Comparison of ENCODE assay signal across 18 cellular contexts in genomic region chr11:119359365-119360229, GRCh38. TPM values are rescaled to one million over a fixed set of nuclear protein-coding genes. Genes with fewer than 3 reads are reported as not detected.
DNase-seq lines count a peak whose midpoint lies in the region; ATAC-seq and TF ChIP-seq lines count a peak whose summit lies in the region.
"Had no signal": no experiment of that assay in that cellular context is flagged by ENCODE, and none has a peak within 500 bp of the region (broad histone marks: within the 10 kb centered on the region; RNA-seq: fewer than 3 reads in every experiment).

No MANE protein-coding gene starts in this region.

- ATAC-seq in IMR-90 (ENCODE audit: low read depth) (no peak), heart left ventricle (no peak)
- ATAC-seq: activated naive CD4-positive, alpha-beta T cell treated with anti-CD3 and anti-CD28 coated beads, Interleukin-2, amount 50 U/mL, for 72 hours; CD8-positive, alpha-beta T cell; K562; stimulated activated naive CD8-positive, alpha-beta T cell treated with anti-CD3 and anti-CD28 coated beads, Interleukin-15, Interleukin-2, amounts not matched to agents 100 U/mL and 50 U/mL, for 24 hours had no signal

- H3K9me1 ChIP-seq in IMR-90 (ENCODE audit: insufficient read depth, low read length): peaks cover 22% of the 10 kb centered on the region

- H3K56ac ChIP-seq in IMR-90 (ENCODE audit: extremely low read depth, insufficient read depth, low read length): no peak overlapping the region

- H3K4ac ChIP-seq in IMR-90 (ENCODE audit: low read depth, low read length): no peak overlapping the region

- no peak overlapping the region for H3K23ac ChIP-seq in IMR-90 (ENCODE audit: low read depth, low read length)

- WGBS in IMR-90 (ENCODE audit: extremely low coverage in 2 of 2, insufficient read length in 1 of 2), 2 experiments: 94% methylated on average over 5 of the region's 10 CpGs; no CpG with 5 or more reads in 1 of the 2 experiments
- 57 to 68% (median 61%) methylated on average over 10 of the region's 10 CpGs for WGBS in heart left ventricle, 4 donors

- no peak overlapping the region for H2BK5ac ChIP-seq in IMR-90 (ENCODE audit: low read depth, low read length, poor library complexity, severe bottlenecking)

- H3K9me2 ChIP-seq in OCI-LY7 (ENCODE audit: insufficient read depth, low read length): no peaks in the 10 kb centered on the region

- no peak overlapping the region for H3K18ac ChIP-seq in IMR-90 (ENCODE audit: low read depth, low read length)

- no peak overlapping the region for H2BK15ac ChIP-seq in IMR-90 (ENCODE audit: low read depth, low read length)

- H3K27me3 Mint-ChIP-seq in CD4-positive, alpha-beta memory T cell: peaks cover 4 to 15% of the 10 kb centered on the region in 2 donors

- TF ChIP-seq POLR2A in IMR-90 (IDR thresholded peaks at IDR 0.05; ENCODE audit: low read depth, low read length): no peak
- no peak for TF ChIP-seq POLR2A in heart left ventricle (IDR thresholded peaks at IDR 0.05)

- H3K4me3 ChIP-seq in IMR-90 (ENCODE audit: insufficient read depth, low read depth, low read length) (no peak overlapping the region), OCI-LY7 (ENCODE audit: low read depth, low read length, poor library complexity, severe bottlenecking) (peak overlapping the region; percentile 13), heart left ventricle (no peak overlapping the region), skeletal muscle tissue (ENCODE audit: low read length in 3 of 3) (no peak overlapping the region)
- H3K4me3 ChIP-seq in CD4-positive, alpha-beta memory T cell (ENCODE audit: low read length in 2 of 2): no peak overlapping the region
- H3K4me3 ChIP-seq: K562, SK-N-MC had no signal

- H2AK5ac ChIP-seq in IMR-90 (ENCODE audit: low read depth, low read length): peak overlapping the region; percentile 48

- dilution Hi-C loops in IMR-90 (cut with HindIII; ENCODE audit: low sequenced_read_pairs, unreplicated experiment): no loop called here

- no peak overlapping the region for H4K5ac ChIP-seq in IMR-90 (ENCODE audit: low read depth, low read length)

- H4K8ac ChIP-seq in IMR-90 (ENCODE audit: low read depth in 2 of 2, low read length in 2 of 2): no peak overlapping the region

- POLR2A ChIA-PET in IMR-90 (lab: Charles Lee; ENCODE audit: unreplicated experiment) (no interaction called here), OCI-LY7 (lab: Charles Lee) (interaction anchor here (4.5 kb wide), 1 partner anchor 15 kb away, joined by 26 read pairs; no protein-coding TSS in a partner anchor)
- POLR2A ChIA-PET in CD4-positive, alpha-beta memory T cell (lab: Charles Lee; ENCODE audit: partially characterized antibody): no interaction called here

- CTCF ChIA-PET in IMR-90 (lab: Yijun Ruan, JAX): no interaction called here
- CTCF ChIA-PET in OCI-LY7 (lab: Charles Lee; ENCODE audit: unreplicated experiment): interaction anchor here (0.6 to 2.0 kb wide), 2 partner anchors 14 to 15 kb away, joined by 3 to 7 read pairs; no protein-coding TSS in a partner anchor
- CTCF ChIA-PET in CD4-positive, alpha-beta memory T cell (lab: Charles Lee; ENCODE audit: partially characterized antibody): interaction anchor here (0.7 to 4.7 kb wide), 4 partner anchors 9 to 37 kb away, joined by 3 to 179 read pairs (median 5); partner anchors contain the start of gene USP2

- H3K4me3 Mint-ChIP-seq in CD4-positive, alpha-beta memory T cell: no peak overlapping the region
- H3K4me3 Mint-ChIP-seq: activated B cell treated with CpG ODN at 0.5 μM for 24 hours; CD8-positive, alpha-beta T cell had no signal

- peaks cover 27% of the 10 kb centered on the region for H3K79me2 ChIP-seq in OCI-LY7 (ENCODE audit: insufficient read depth, low read depth, low read length)

- H3K27me3 ChIP-seq in IMR-90 (ENCODE audit: control insufficient read depth, insufficient read depth, low read length): no peaks in the 10 kb centered on the region
- peaks cover 0 to 25% (median 0%) of the 10 kb centered on the region in 9 donors for H3K27me3 ChIP-seq in heart left ventricle
- no peaks in the 10 kb centered on the region for H3K27me3 ChIP-seq in skeletal muscle tissue (ENCODE audit: control insufficient read depth in 3 of 3, insufficient read depth in 3 of 3, low read length in 3 of 3)
- peaks cover 4% of the 10 kb centered on the region for H3K27me3 ChIP-seq in CD4-positive, alpha-beta memory T cell (ENCODE audit: insufficient read depth, low read length)

- no peaks in the 10 kb centered on the region for H3K9me3 Mint-ChIP-seq in CD4-positive, alpha-beta memory T cell
- H3K9me3 Mint-ChIP-seq: activated B cell treated with CpG ODN at 0.5 μM for 24 hours; CD8-positive, alpha-beta T cell had no signal

- H3K27ac ChIP-seq in IMR-90 (ENCODE audit: insufficient read depth, low read length) (no peak overlapping the region), OCI-LY7 (ENCODE audit: low read depth, low read length, poor library complexity, severe bottlenecking) (peak overlapping the region; percentile 83), heart left ventricle (peak overlapping the region in 11 of 12 donors; percentile 66 to 100 (median 92)), skeletal muscle tissue (ENCODE audit: low read depth, low read length) (peak overlapping the region; percentile 100)
- no peak overlapping the region for H3K27ac ChIP-seq in CD4-positive, alpha-beta memory T cell (ENCODE audit: low read depth, low read length)
- H3K27ac ChIP-seq: SK-N-MC had no signal

- H2AK9ac ChIP-seq in IMR-90 (replicated peaks; ENCODE audit: low read depth, low read length, poor library complexity): no peak overlapping the region

- DNase-seq in IMR-90 (no peak), OCI-LY7 (ENCODE audit: low spot score) (peak; percentile 61), heart left ventricle (peak in 2 of 5 donors; percentile 28 to 40), cerebellum (ENCODE audit: low spot score) (no peak)
- no peak for DNase-seq in stimulated activated CD4-positive, alpha-beta T cell treated with anti-CD3 and anti-CD28 coated beads, Interleukin-12 subunit alpha, Interleukin-12 subunit beta, amount 100 ng/mL, for 4 hours
- DNase-seq in CD4-positive, alpha-beta memory T cell: no peak
- DNase-seq: activated B cell treated with CpG ODN at 0.5 μM for 24 hours; CD8-positive, alpha-beta T cell; cerebellar nuclear complex; erythroblast; NCI-H187 treated with DMSO at 0.1 percent for 48 hours; NCI-H526 treated with DMSO at 0.1 percent for 48 hours; stimulated activated naive CD8-positive, alpha-beta T cell treated with anti-CD3 and anti-CD28 coated beads, Interleukin-15, Interleukin-2, amounts not matched to agents 100 U/mL and 50 U/mL, for 24 hours had no signal

- no peak for TF ChIP-seq RAD21 in IMR-90 (IDR thresholded peaks at IDR 0.05; ENCODE audit: low read length)

- in situ Hi-C loops in IMR-90 (cut with MboI; ENCODE audit: low sequenced_read_pairs): loop anchor here (5.0 to 25.0 kb wide), 2 partner anchors 113 to 753 kb away; no protein-coding TSS in a partner anchor

- no peaks in the 10 kb centered on the region for H3K9me3 ChIP-seq in IMR-90 (ENCODE audit: control insufficient read depth, insufficient read depth, low read length)
- H3K9me3 ChIP-seq in OCI-LY7 (ENCODE audit: low read length): no peaks in the 10 kb centered on the region
- no peaks in the 10 kb centered on the region for H3K9me3 ChIP-seq in heart left ventricle
- no peaks in the 10 kb centered on the region for H3K9me3 ChIP-seq in skeletal muscle tissue (ENCODE audit: control insufficient read depth in 3 of 3, low read length in 3 of 3)
- H3K9me3 ChIP-seq in CD4-positive, alpha-beta memory T cell (ENCODE audit: control insufficient read depth in 1 of 2, low read length in 2 of 2): no peaks in the 10 kb centered on the region

- peaks cover 8 to 27% (median 12%) of the 10 kb centered on the region in 4 donors for H3K4me1 Mint-ChIP-seq in CD4-positive, alpha-beta memory T cell

- H3K27ac Mint-ChIP-seq in CD4-positive, alpha-beta memory T cell: no peak overlapping the region
- H3K27ac Mint-ChIP-seq: activated B cell treated with CpG ODN at 0.5 μM for 24 hours; activated naive CD4-positive, alpha-beta T cell treated with anti-CD3 and anti-CD28 coated beads, Interleukin-2, amount 50 U/mL, for 72 hours; CD8-positive, alpha-beta T cell had no signal

- H3K4me2 ChIP-seq in IMR-90 (ENCODE audit: low read depth, low read length) (no peak overlapping the region), OCI-LY7 (ENCODE audit: low read length) (peak overlapping the region; percentile 92)

- H4K20me1 ChIP-seq in IMR-90 (ENCODE audit: insufficient read depth, low read length) (peaks cover 12% of the 10 kb centered on the region), OCI-LY7 (ENCODE audit: insufficient read depth, low read length) (no peaks in the 10 kb centered on the region)

- no peak overlapping the region for H4K91ac ChIP-seq in IMR-90 (ENCODE audit: insufficient read depth, low read depth, low read length)

- no peak overlapping the region for H2BK20ac ChIP-seq in IMR-90 (ENCODE audit: low read depth, low read length)

- no peaks in the 10 kb centered on the region for H3K36me3 ChIP-seq in IMR-90 (ENCODE audit: control insufficient read depth, insufficient read depth, low read length)
- H3K36me3 ChIP-seq in OCI-LY7 (ENCODE audit: insufficient read depth, low read length): peaks cover 48% of the 10 kb centered on the region
- peaks cover 0 to 45% (median 23%) of the 10 kb centered on the region in 9 donors for H3K36me3 ChIP-seq in heart left ventricle
- H3K36me3 ChIP-seq in skeletal muscle tissue (ENCODE audit: control insufficient read depth in 3 of 3, insufficient read depth in 3 of 3, low read length in 3 of 3): peaks cover 32 to 39% (median 36%) of the 10 kb centered on the region in 3 donors
- no peaks in the 10 kb centered on the region for H3K36me3 ChIP-seq in CD4-positive, alpha-beta memory T cell (ENCODE audit: insufficient read depth, low read length)

- H3K36me3 Mint-ChIP-seq in CD4-positive, alpha-beta memory T cell: no peaks in the 10 kb centered on the region
- H3K36me3 Mint-ChIP-seq: CD8-positive, alpha-beta T cell had no signal

- H3K9ac ChIP-seq in IMR-90 (ENCODE audit: low read depth, low read length) (no peak overlapping the region), skeletal muscle tissue (ENCODE audit: low read depth in 1 of 3, low read length in 3 of 3) (peak overlapping the region; percentile 7 to 84 (median 74))

- H3K14ac ChIP-seq in IMR-90 (replicated peaks; ENCODE audit: low read depth, low read length): no peak overlapping the region

- TF ChIP-seq CTCF in IMR-90 (conservative IDR thresholded peaks at IDR 0.05; ENCODE audit: low read depth, low read length) (no peak), OCI-LY7 (conservative IDR thresholded peaks at IDR 0.05; ENCODE audit: low read length) (no peak), heart left ventricle (IDR thresholded peaks at IDR 0.05) (no peak)

- no TSS peak for BruUV-seq in IMR-90 (replicated peaks; lab: Mats Ljungman, UMichigan)
- no TSS peak for BruUV-seq in OCI-LY7 (replicated peaks; lab: Mats Ljungman, UMichigan)

- intact Hi-C loops in IMR-90 (cut with micrococcal nuclease) (loop anchor here (10.0 kb wide), 1 partner anchor 365 kb away; the partner anchor contains the start of gene NECTIN1), OCI-LY7 (cut with micrococcal nuclease; ENCODE audit: unreplicated experiment) (loop anchor here (5.0 kb wide), 1 partner anchor 117 kb away; no protein-coding TSS in a partner anchor), heart left ventricle (cut with DNase I) (loop anchor here in 6 of 10 donors (5.0 to 10.0 kb wide), 3 partner anchors 113 to 118 kb away; no protein-coding TSS in a partner anchor)
- intact Hi-C loops in CD4-positive, alpha-beta memory T cell (cut with micrococcal nuclease): no loop called here

- no peak overlapping the region for H2BK120ac ChIP-seq in IMR-90 (ENCODE audit: low read depth, low read length)

- H2AFZ ChIP-seq in IMR-90 (replicated peaks; ENCODE audit: low read length, poor library complexity): no peak overlapping the region
- peak overlapping the region; percentile 0; the same call in 1 of the 2 replicates for H2AFZ ChIP-seq in OCI-LY7 (ENCODE audit: low read length)

- peaks cover 0 to 3% of the 10 kb centered on the region in 2 experiments; a peak in 1 of 4 replicates for H3K79me1 ChIP-seq in IMR-90 (ENCODE audit: low read depth in 1 of 2, low read length in 2 of 2)

- H3K4me1 ChIP-seq in IMR-90 (ENCODE audit: control insufficient read depth, insufficient read depth, low read length): peaks cover 18% of the 10 kb centered on the region
- H3K4me1 ChIP-seq in OCI-LY7 (ENCODE audit: insufficient read depth, low read length, poor library complexity, severe bottlenecking): peaks cover 69% of the 10 kb centered on the region
- H3K4me1 ChIP-seq in heart left ventricle: peaks cover 0 to 70% (median 36%) of the 10 kb centered on the region in 12 donors
- peaks cover 44 to 75% (median 64%) of the 10 kb centered on the region in 3 donors for H3K4me1 ChIP-seq in skeletal muscle tissue (ENCODE audit: control insufficient read depth in 3 of 3, insufficient read depth in 3 of 3, low read length in 3 of 3)
- peaks cover 10% of the 10 kb centered on the region for H3K4me1 ChIP-seq in CD4-positive, alpha-beta memory T cell (ENCODE audit: insufficient read depth, low read length)

RNA-seq across cellular contexts. Expression of gene MFRP, which starts 13.1 kb away (rescaled TPM):
- total RNA-seq in IMR-90 (2012; rRNA removed) (not detected in 2 replicates), OCI-LY7 (2022) (not detected in 2 replicates), heart left ventricle (not detected), skeletal muscle tissue (not detected), cerebellum (not detected)
- polyA plus RNA-seq in IMR-90 (2012; rRNA removed) (not detected in 2 replicates), heart left ventricle (under 1 TPM in 1 of 2 donors, not detected in 1; 0.04 TPM)
- 0.02 and 0.05 TPM in 2 replicates for polyA plus RNA-seq in IMR-90 (2012; cell fraction: cytosol; rRNA removed)
- not detected in 2 replicates for polyA plus RNA-seq in IMR-90 (2012; cell fraction: nucleus; rRNA removed; ENCODE audit: low replicate concordance)
- total RNA-seq in OCI-LY7 (2014; rRNA removed; shearing (Covaris generic)): not detected in 2 replicates
- not detected for total RNA-seq in CD4-positive, alpha-beta memory T cell
- polyA plus RNA-seq in CD4-positive, alpha-beta memory T cell: not detected
- total RNA-seq: activated B cell treated with CpG ODN at 0.5 μM for 24 hours; activated naive CD4-positive, alpha-beta T cell treated with anti-CD3 and anti-CD28 coated beads, Interleukin-2, amount 50 U/mL, for 72 hours; CD8-positive, alpha-beta T cell; K562; liver had no signal
- polyA plus RNA-seq: K562, liver had no signal

RNA-seq across cellular contexts. Expression of gene C1QTNF5, which starts 18.9 kb away (rescaled TPM):
- total RNA-seq in IMR-90 (2012; rRNA removed) (1.9 and 2.0 TPM in 2 replicates), OCI-LY7 (2022) (not detected in 2 replicates), heart left ventricle (10 to 100 TPM; 12.9 to 47.1 (median 19.8) TPM), skeletal muscle tissue (17.2 TPM), cerebellum (3.4 TPM)
- polyA plus RNA-seq in IMR-90 (2012; rRNA removed) (5.4 and 5.8 TPM in 2 replicates), heart left ventricle (10 to 100 TPM; 20.0 to 23.9 TPM)
- 5.1 and 9.5 TPM in 2 replicates for polyA plus RNA-seq in IMR-90 (2012; cell fraction: cytosol; rRNA removed)
- polyA plus RNA-seq in IMR-90 (2012; cell fraction: nucleus; rRNA removed; ENCODE audit: low replicate concordance): 5.6 and 7.4 TPM in 2 replicates
- not detected in 2 replicates for total RNA-seq in OCI-LY7 (2014; rRNA removed; shearing (Covaris generic))
- not detected for total RNA-seq in CD4-positive, alpha-beta memory T cell
- polyA plus RNA-seq in CD4-positive, alpha-beta memory T cell: not detected
- total RNA-seq: activated B cell treated with CpG ODN at 0.5 μM for 24 hours; activated naive CD4-positive, alpha-beta T cell treated with anti-CD3 and anti-CD28 coated beads, Interleukin-2, amount 50 U/mL, for 72 hours; CD8-positive, alpha-beta T cell had no signal

RNA-seq across cellular contexts. Expression of gene USP2, which starts 21.9 kb away (rescaled TPM):
- total RNA-seq in IMR-90 (2012; rRNA removed): under 0.01 and 0.18 TPM in 2 replicates
- 0.63 and 0.79 TPM in 2 replicates for polyA plus RNA-seq in IMR-90 (2012; rRNA removed)
- polyA plus RNA-seq in IMR-90 (2012; cell fraction: cytosol; rRNA removed): 0.25 and 0.74 TPM in 2 replicates
- polyA plus RNA-seq in IMR-90 (2012; cell fraction: nucleus; rRNA removed; ENCODE audit: low replicate concordance): 1.8 and 3.1 TPM in 2 replicates
- 4.3 and 10.6 TPM in 2 replicates for total RNA-seq in OCI-LY7 (2014; rRNA removed; shearing (Covaris generic))
- total RNA-seq in OCI-LY7 (2022): 20.6 and 24.5 TPM in 2 replicates
- total RNA-seq in heart left ventricle: 100 to 1,000 TPM in 7 of 9 donors, 10 to 100 TPM in 2; 53.7 to 138 (median 108) TPM
- polyA plus RNA-seq in heart left ventricle: 10 to 100 TPM; 62.3 to 79.9 TPM
- 8.9 TPM for total RNA-seq in skeletal muscle tissue
- total RNA-seq in cerebellum: 1.1 TPM
- total RNA-seq in CD4-positive, alpha-beta memory T cell: under 1 TPM; 0.17 to 0.22 TPM
- under 1 TPM in 1 of 2 donors, not detected in 1; 0.21 TPM for polyA plus RNA-seq in CD4-positive, alpha-beta memory T cell

RNA-seq across cellular contexts. Expression of gene RNF26, which starts 25.3 kb away (rescaled TPM):
- total RNA-seq in IMR-90 (2012; rRNA removed) (3.4 and 3.6 TPM in 2 replicates), OCI-LY7 (2022) (52.5 and 56.2 TPM in 2 replicates), heart left ventricle (10 to 100 TPM in 8 of 9 donors, 1 to 10 TPM in 1; 8.1 to 22.4 (median 11.8) TPM), skeletal muscle tissue (2.1 TPM), cerebellum (3.8 TPM)
- polyA plus RNA-seq in IMR-90 (2012; rRNA removed) (36.7 and 38.1 TPM in 2 replicates), heart left ventricle (10 to 100 TPM in 1 of 2 donors, 1 to 10 TPM in 1; 6.2 to 17.6 TPM)
- 34.0 and 44.0 TPM in 2 replicates for polyA plus RNA-seq in IMR-90 (2012; cell fraction: cytosol; rRNA removed)
- 7.8 and 14.3 TPM in 2 replicates for polyA plus RNA-seq in IMR-90 (2012; cell fraction: nucleus; rRNA removed; ENCODE audit: low replicate concordance)
- 11.7 and 13.9 TPM in 2 replicates for total RNA-seq in OCI-LY7 (2014; rRNA removed; shearing (Covaris generic))
- total RNA-seq in CD4-positive, alpha-beta memory T cell: 10 to 100 TPM; 17.5 to 18.3 TPM
- polyA plus RNA-seq in CD4-positive, alpha-beta memory T cell: 10 to 100 TPM; 33.1 to 50.8 TPM

RNA-seq across cellular contexts. Expression of gene MCAM, which starts 42.7 kb away (rescaled TPM):
- total RNA-seq in IMR-90 (2012; rRNA removed): 131 and 165 TPM in 2 replicates
- polyA plus RNA-seq in IMR-90 (2012; rRNA removed): 79.4 and 95.1 TPM in 2 replicates
- polyA plus RNA-seq in IMR-90 (2012; cell fraction: cytosol; rRNA removed): 197 and 220 TPM in 2 replicates
- 58.2 and 150 TPM in 2 replicates for polyA plus RNA-seq in IMR-90 (2012; cell fraction: nucleus; rRNA removed; ENCODE audit: low replicate concordance)
- 0.69 and 2.6 TPM in 2 replicates for total RNA-seq in OCI-LY7 (2014; rRNA removed; shearing (Covaris generic))
- total RNA-seq in OCI-LY7 (2022): 1.3 and 3.2 TPM in 2 replicates
- total RNA-seq in heart left ventricle: 100 to 1,000 TPM in 6 of 9 donors, 10 to 100 TPM in 3; 46.7 to 380 (median 110) TPM
- 100 to 1,000 TPM in 1 of 2 donors, 10 to 100 TPM in 1; 31.9 to 108 TPM for polyA plus RNA-seq in heart left ventricle
- total RNA-seq in skeletal muscle tissue: 120 TPM
- 12.1 TPM for total RNA-seq in cerebellum
- under 1 TPM; 0.26 to 0.28 TPM for total RNA-seq in CD4-positive, alpha-beta memory T cell
- under 1 TPM; 0.40 to 0.82 TPM for polyA plus RNA-seq in CD4-positive, alpha-beta memory T cell

Comparison
In these comparisons a context has a peak if more than half of its experiments do, and no peak if none do; other contexts are left out.
1. H3K27ac ChIP-seq: peak in OCI-LY7 (single experiment), heart left ventricle (11 of 12) and skeletal muscle tissue (single experiment); none in IMR-90 (single experiment) and CD4-positive, alpha-beta memory T cell (single experiment).